Comparison of ENCODE assay signal across 16 cellular contexts in genomic region chr6:130188207-130188899, GRCh38. TPM values are rescaled to one million over a fixed set of nuclear protein-coding genes. Genes with fewer than 3 reads are reported as not detected.
"Had no signal": no experiment of that assay in that cellular context is flagged by ENCODE, and none has a peak within 500 bp of the region (broad histone marks: within the 10 kb centered on the region; RNA-seq: fewer than 3 reads in every experiment).

No MANE protein-coding gene starts in this region.

- H3K27ac Mint-ChIP-seq: activated CD4-positive, alpha-beta memory T cell treated with anti-CD3 and anti-CD28 coated beads for 36 hours; memory B cell had no signal

- H3K27me3 Mint-ChIP-seq: activated CD4-positive, alpha-beta memory T cell treated with anti-CD3 and anti-CD28 coated beads for 36 hours had no signal

- DNase-seq: activated CD4-positive, alpha-beta memory T cell treated with anti-CD3 and anti-CD28 coated beads for 36 hours; activated CD4-positive, CD25-positive, alpha-beta regulatory T cell treated with anti-CD3 and anti-CD28 coated beads, Interleukin-2, amount 50 U/mL, for 72 hours; activated gamma-delta T cell; colonic mucosa; foreskin melanocyte; heart left ventricle; islet precursor cell; left ventricle myocardium inferior; retina; stimulated activated CD4-positive, alpha-beta T cell treated with anti-CD3 and anti-CD28 coated beads, Interleukin-15, amount 100 ng/mL, for 24 hours; stimulated activated CD4-positive, alpha-beta T cell treated with anti-CD3 and anti-CD28 coated beads, Interleukin-4, amount 100 ng/mL, for 4 hours; T-helper 9 cell; tibial artery; uterus had no signal

- H3K9me3 Mint-ChIP-seq: memory B cell had no signal

- H3K4me3 Mint-ChIP-seq: activated CD4-positive, alpha-beta memory T cell treated with anti-CD3 and anti-CD28 coated beads for 36 hours; memory B cell had no signal

- H3K36me3 Mint-ChIP-seq: memory B cell had no signal

- ATAC-seq: heart left ventricle had no signal

RNA-seq across cellular contexts. Expression of gene SAMD3, which starts 34.4 kb away (rescaled TPM):
- total RNA-seq: cardiac muscle cell, left ventricle myocardium inferior had no signal
